In the genomic region with DNA sequence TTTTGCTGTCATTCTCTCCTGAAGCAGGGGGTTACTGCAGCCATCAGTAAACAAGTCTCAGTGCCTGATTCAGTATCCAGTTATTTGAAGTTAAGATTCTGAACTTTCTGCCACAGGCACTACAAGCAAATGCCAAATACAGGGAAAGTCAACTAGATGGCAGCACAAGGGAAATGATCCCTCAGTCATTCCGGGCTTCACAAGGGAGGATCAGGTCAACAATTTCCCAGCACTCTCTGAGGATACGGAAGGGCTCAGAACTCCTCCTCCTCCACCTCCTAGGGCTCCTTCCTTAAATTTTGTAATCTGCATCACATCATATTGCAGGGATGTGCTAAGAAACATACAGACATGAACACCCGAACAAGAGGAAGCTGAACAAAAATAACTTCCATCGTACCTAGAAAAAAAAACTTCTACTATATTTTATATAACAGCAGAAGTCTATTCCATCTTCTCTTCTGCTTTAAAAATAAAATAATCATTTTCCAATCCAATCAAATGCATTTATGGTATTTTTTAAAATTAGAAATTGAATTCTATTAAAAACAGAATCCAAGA, we compare ENCODE assay signal across 11 cellular contexts.
A peak's percentile ranks its signal among the peaks of the same experiment; 100 is the strongest.
DNase-seq lines count a peak whose midpoint lies in the region; ATAC-seq and TF ChIP-seq lines count a peak whose summit lies in the region.
"Had no signal": no experiment of that assay in that cellular context is flagged by ENCODE, and none has a peak within 500 bp of the region (broad histone marks: within the 10 kb centered on the region; RNA-seq: fewer than 3 reads in every experiment).

No MANE protein-coding gene starts in this region.

- H3K27ac ChIP-seq in BLaER1 (no peak overlapping the region), lower lobe of right lung (no peak overlapping the region)
- no peak overlapping the region for H3K27ac ChIP-seq in CD4-positive, alpha-beta memory T cell (ENCODE audit: low read depth, low read length)

- peaks cover 0 to 10% (median 0%) of the 10 kb centered on the region in 4 donors for H3K4me1 Mint-ChIP-seq in CD4-positive, alpha-beta memory T cell
- H3K4me1 Mint-ChIP-seq in stimulated activated naive B cell treated with anti-CD40 and anti-IgM and Interleukin-4, amounts not matched to agents 10 μg/mL and 1 μg/mL and 100 μg/mL, for 72 hours: peaks cover 0 to 2% of the 10 kb centered on the region in 2 donors

- H3K27me3 ChIP-seq in BLaER1: no peaks in the 10 kb centered on the region
- H3K27me3 ChIP-seq in lower lobe of right lung (ENCODE audit: low read depth): no peaks in the 10 kb centered on the region
- no peaks in the 10 kb centered on the region for H3K27me3 ChIP-seq in CD4-positive, alpha-beta memory T cell (ENCODE audit: insufficient read depth, low read length)

- peaks cover 0 to 3% (median 0%) of the 10 kb centered on the region in 8 donors for H3K9me3 Mint-ChIP-seq in CD4-positive, alpha-beta memory T cell
- no peaks in the 10 kb centered on the region for H3K9me3 Mint-ChIP-seq in stimulated activated naive B cell treated with anti-CD40 and anti-IgM and Interleukin-4, amounts not matched to agents 10 μg/mL and 1 μg/mL and 100 μg/mL, for 72 hours

- no peak for TF ChIP-seq CTCF in lower lobe of right lung (IDR thresholded peaks at IDR 0.05)

- H3K4me2 ChIP-seq in BLaER1: peak overlapping the region; percentile 63

- no peaks in the 10 kb centered on the region for H3K36me3 Mint-ChIP-seq in CD4-positive, alpha-beta memory T cell
- H3K36me3 Mint-ChIP-seq in stimulated activated naive B cell treated with anti-CD40 and anti-IgM and Interleukin-4, amounts not matched to agents 10 μg/mL and 1 μg/mL and 100 μg/mL, for 72 hours: no peaks in the 10 kb centered on the region

- H3K4me3 ChIP-seq in BLaER1 (no peak overlapping the region), lower lobe of right lung (no peak overlapping the region)
- H3K4me3 ChIP-seq in CD4-positive, alpha-beta memory T cell (ENCODE audit: low read length in 2 of 2): no peak overlapping the region
- H3K4me3 ChIP-seq: K562 had no signal

- no peaks in the 10 kb centered on the region for H3K9me3 ChIP-seq in BLaER1
- no peaks in the 10 kb centered on the region for H3K9me3 ChIP-seq in lower lobe of right lung
- no peaks in the 10 kb centered on the region for H3K9me3 ChIP-seq in CD4-positive, alpha-beta memory T cell (ENCODE audit: control insufficient read depth in 1 of 2, low read length in 2 of 2)

- no peaks in the 10 kb centered on the region for H4K20me1 ChIP-seq in BLaER1

- CTCF ChIA-PET in CD4-positive, alpha-beta memory T cell (lab: Charles Lee; ENCODE audit: partially characterized antibody): no interaction called here

- peak; percentile 61 to 73 for ATAC-seq in lower lobe of right lung
- ATAC-seq in stimulated activated naive B cell treated with anti-CD40 and anti-IgM and Interleukin-4, amounts not matched to agents 10 μg/mL and 1 μg/mL and 100 μg/mL, for 72 hours (replicated peaks): no peak
- ATAC-seq: K562 had no signal

- peaks cover 4 to 7% of the 10 kb centered on the region in 2 donors for H3K27me3 Mint-ChIP-seq in CD4-positive, alpha-beta memory T cell
- peaks cover 22 to 29% of the 10 kb centered on the region in 2 donors for H3K27me3 Mint-ChIP-seq in stimulated activated naive B cell treated with anti-CD40 and anti-IgM and Interleukin-4, amounts not matched to agents 10 μg/mL and 1 μg/mL and 100 μg/mL, for 72 hours

- intact Hi-C loops in lower lobe of right lung (cut with DNase I): no loop called here
- intact Hi-C loops in CD4-positive, alpha-beta memory T cell (cut with micrococcal nuclease): no loop called here

- H3K4me1 ChIP-seq in BLaER1 (peaks cover 40% of the 10 kb centered on the region), lower lobe of right lung (peaks cover 8% of the 10 kb centered on the region)
- no peaks in the 10 kb centered on the region for H3K4me1 ChIP-seq in CD4-positive, alpha-beta memory T cell (ENCODE audit: insufficient read depth, low read length)

- POLR2A ChIA-PET in CD4-positive, alpha-beta memory T cell (lab: Charles Lee; ENCODE audit: partially characterized antibody): no interaction called here

- H3K36me3 ChIP-seq in BLaER1: no peaks in the 10 kb centered on the region
- H3K36me3 ChIP-seq in lower lobe of right lung: no peaks in the 10 kb centered on the region
- H3K36me3 ChIP-seq in CD4-positive, alpha-beta memory T cell (ENCODE audit: insufficient read depth, low read length): no peaks in the 10 kb centered on the region

- no peak overlapping the region for H3K27ac Mint-ChIP-seq in CD4-positive, alpha-beta memory T cell
- no peak overlapping the region for H3K27ac Mint-ChIP-seq in stimulated activated naive B cell treated with anti-CD40 and anti-IgM and Interleukin-4, amounts not matched to agents 10 μg/mL and 1 μg/mL and 100 μg/mL, for 72 hours

- DNase-seq in LHCN-M2 (ENCODE audit: low read depth) (peak; percentile 86), cerebellar cortex (ENCODE audit: low spot score) (peak; percentile 5), lower lobe of right lung (no peak), NCI-H1105 (lab: John Stamatoyannopoulos, UW) (no peak)
- DNase-seq in CD4-positive, alpha-beta memory T cell: no peak
- no peak for DNase-seq in stimulated activated naive B cell treated with anti-CD40 and anti-IgM and Interleukin-4, amounts not matched to agents 10 μg/mL and 1 μg/mL and 100 μg/mL, for 72 hours
- no peak for DNase-seq in activated effector memory CD4-positive, alpha-beta T cell treated with anti-CD3 and anti-CD28 coated beads, Interleukin-2, amount 50 U/mL, for 16 hours
- DNase-seq: activated gamma-delta T cell treated with Interleukin-2 at 50 U/mL for 16 hours, glutamatergic neuron had no signal

- H3K4me3 Mint-ChIP-seq in CD4-positive, alpha-beta memory T cell: no peak overlapping the region
- H3K4me3 Mint-ChIP-seq in stimulated activated naive B cell treated with anti-CD40 and anti-IgM and Interleukin-4, amounts not matched to agents 10 μg/mL and 1 μg/mL and 100 μg/mL, for 72 hours: no peak overlapping the region

- H3K9ac ChIP-seq in BLaER1: no peak overlapping the region

Comparison
In these comparisons a context has a peak if more than half of its experiments do, and no peak if none do; other contexts are left out.
1. DNase-seq: peak in LHCN-M2 (single experiment) and cerebellar cortex (single experiment); none in lower lobe of right lung (single experiment), CD4-positive, alpha-beta memory T cell (0 of 5), stimulated activated naive B cell treated with anti-CD40 and anti-IgM and Interleukin-4, amounts not matched to agents 10 μg/mL and 1 μg/mL and 100 μg/mL, for 72 hours (single experiment), NCI-H1105 (single experiment) and activated effector memory CD4-positive, alpha-beta T cell treated with anti-CD3 and anti-CD28 coated beads, Interleukin-2, amount 50 U/mL, for 16 hours (single experiment).
2. ATAC-seq: peak in lower lobe of right lung (2 of 2); none in stimulated activated naive B cell treated with anti-CD40 and anti-IgM and Interleukin-4, amounts not matched to agents 10 μg/mL and 1 μg/mL and 100 μg/mL, for 72 hours (0 of 2).